8 cellular contexts compared by ENCODE assay signal in genomic region chr20:64131406-64131805, GRCh38. TPM values are rescaled to one million over a fixed set of nuclear protein-coding genes. Genes with fewer than 3 reads are reported as not detected.
A peak's percentile ranks its signal among the peaks of the same experiment; 100 is the strongest.
DNase-seq lines count a peak whose midpoint lies in the region; ATAC-seq and TF ChIP-seq lines count a peak whose summit lies in the region.

No MANE protein-coding gene starts in this region.

- H3K36me3 ChIP-seq in H7 (replicated peaks; ENCODE audit: control insufficient read depth, insufficient read depth, low read length), result no peaks in the 10 kb centered on the region

- H3K27me3 ChIP-seq in H7 (ENCODE audit: control insufficient read depth, insufficient read depth, low read length), result no peaks in the 10 kb centered on the region

- DNase-seq in Caki2 (ENCODE audit: low read depth) (peak; percentile 18), H7 (peak; percentile 62), iPS-NIHi11 (ENCODE audit: low spot score) (peak; percentile 48), NCI-H2227 treated with DMSO at 0.1 percent for 48 hours (lab: John Stamatoyannopoulos, UW) (no peak), KG1 (lab: John Stamatoyannopoulos, UW) (no peak), activated gamma-delta T cell treated with Interleukin-2 at 50 U/mL for 16 hours (no peak)

- in situ Hi-C loops in Caki2 (cut with HindIII; ENCODE audit: low pct_unique_long_range_greater_than_20kb, low sequenced_read_pairs), result no loop called here

- ATAC-seq in SK-N-SH treated with all-trans-retinoic acid at 6 μM for 48 hours, result peak; percentile 88
- ATAC-seq in HG02678 (IDR thresholded peaks at IDR 0.05; ENCODE audit: unreplicated experiment), result no peak

- no peak overlapping the region for H3K4me3 ChIP-seq in H7 (ENCODE audit: insufficient read depth, low read depth, low read length)

TF ChIP-seq in SK-N-SH treated with all-trans-retinoic acid at 6 μM for 48 hours, 23 proteins besides CTCF, POLR2A, EP300 and RAD21:
- TF ChIP-seq CREB5 (CRISPR knock-in tag; IDR thresholded peaks at IDR 0.05; ENCODE audit: low read depth), result no peak
- TF ChIP-seq TCF4 (CRISPR knock-in tag; IDR thresholded peaks at IDR 0.05; ENCODE audit: borderline replicate concordance), result no peak
- no peak for TF ChIP-seq OSR1 (CRISPR knock-in tag; IDR thresholded peaks at IDR 0.05)
- no peak for TF ChIP-seq ESRRG (CRISPR knock-in tag; IDR thresholded peaks at IDR 0.05)
- no peak for TF ChIP-seq PPARA (CRISPR knock-in tag; IDR thresholded peaks at IDR 0.05; ENCODE audit: borderline replicate concordance)
- no peak for TF ChIP-seq GLIS3 (CRISPR knock-in tag; IDR thresholded peaks at IDR 0.05)
- no peak for TF ChIP-seq ZNF565 (CRISPR knock-in tag; conservative IDR thresholded peaks at IDR 0.05; ENCODE audit: low read depth)
- no peak for TF ChIP-seq TOX (CRISPR knock-in tag; IDR thresholded peaks at IDR 0.05; ENCODE audit: borderline replicate concordance)

RNA-seq across cellular contexts. Expression of gene NPBWR2, which starts 24.0 kb away (rescaled TPM):
- total RNA-seq in Caki2 (2014; rRNA removed; shearing (Covaris generic); ENCODE audit: low replicate concordance), result not detected in 2 replicates
- not detected in 2 replicates for total RNA-seq in H7 (2014; rRNA removed; shearing (Covaris generic))

RNA-seq across cellular contexts. Expression of gene MYT1, which starts 32.8 kb away (rescaled TPM):
- not detected in 2 replicates for total RNA-seq in Caki2 (2014; rRNA removed; shearing (Covaris generic); ENCODE audit: low replicate concordance)
- total RNA-seq in H7 (2014; rRNA removed; shearing (Covaris generic)), result 0.69 and 2.1 TPM in 2 replicates

RNA-seq across cellular contexts. Expression of gene LKAAEAR1, which starts 47.2 kb away (rescaled TPM):
- 14.4 and 25.2 TPM in 2 replicates for total RNA-seq in Caki2 (2014; rRNA removed; shearing (Covaris generic); ENCODE audit: low replicate concordance)
- total RNA-seq in H7 (2014; rRNA removed; shearing (Covaris generic)), result 0.45 TPM in 1 of 2 replicates, not detected in the other

RNA-seq across cellular contexts. Expression of gene OPRL1, which starts 51.5 kb away (rescaled TPM):
- 0.38 and 0.84 TPM in 2 replicates for total RNA-seq in Caki2 (2014; rRNA removed; shearing (Covaris generic); ENCODE audit: low replicate concordance)
- total RNA-seq in H7 (2014; rRNA removed; shearing (Covaris generic)), result 2.4 and 4.4 TPM in 2 replicates

RNA-seq across cellular contexts. Expression of gene RGS19, which starts 52.1 kb away (rescaled TPM):
- total RNA-seq in Caki2 (2014; rRNA removed; shearing (Covaris generic); ENCODE audit: low replicate concordance), result 35.7 and 47.6 TPM in 2 replicates
- total RNA-seq in H7 (2014; rRNA removed; shearing (Covaris generic)), result 24.3 and 27.0 TPM in 2 replicates

Comparison
In these comparisons a context has a peak if more than half of its experiments do, and no peak if none do; other contexts are left out.
1. DNase-seq: peak in Caki2 (single experiment), H7 (single experiment) and iPS-NIHi11 (single experiment); none in NCI-H2227 treated with DMSO at 0.1 percent for 48 hours (single experiment), KG1 (single experiment) and activated gamma-delta T cell treated with Interleukin-2 at 50 U/mL for 16 hours (single experiment).
2. RNA of gene LKAAEAR1, which starts 47.2 kb away (total RNA-seq): 14.4 to 25.2 TPM in Caki2; 0.45 TPM in H7; every median in the first group is over 10 times any median in the second.